8 cellular contexts compared by ENCODE assay signal in genomic region chr15:39920510-39921273, GRCh38. TPM values are rescaled to one million over a fixed set of nuclear protein-coding genes. Genes with fewer than 3 reads are reported as not detected.
DNase-seq lines count a peak whose midpoint lies in the region; ATAC-seq and TF ChIP-seq lines count a peak whose summit lies in the region.

No MANE protein-coding gene starts in this region.

- no peak for TF ChIP-seq CTCF in parathyroid adenoma (IDR thresholded peaks at IDR 0.05)
- no peak for TF ChIP-seq CTCF in tibial nerve (IDR thresholded peaks at IDR 0.05)

- DNase-seq in Daoy (ENCODE audit: low read depth) (peak; percentile 91), Right ventricle myocardium superior (peak; percentile 86), tibial nerve (ENCODE audit: low spot score in 2 of 2) (peak; percentile 54 to 61)
- DNase-seq in activated naive CD8-positive, alpha-beta T cell treated with anti-CD3 and anti-CD28 coated beads for 36 hours, result peak; percentile 88

- H3K4me1 Mint-ChIP-seq in activated naive CD8-positive, alpha-beta T cell treated with anti-CD3 and anti-CD28 coated beads for 36 hours, result peaks cover 26% of the 10 kb centered on the region

- H3K27me3 Mint-ChIP-seq in activated naive CD8-positive, alpha-beta T cell treated with anti-CD3 and anti-CD28 coated beads for 36 hours, result peaks cover 29% of the 10 kb centered on the region

- H3K36me3 ChIP-seq in parathyroid adenoma (ENCODE audit: control insufficient read depth, insufficient read depth, low read length) (no peaks in the 10 kb centered on the region), tibial nerve (no peaks in the 10 kb centered on the region)

- WGBS in tibial nerve, 2 donors, result 1 to 3% methylated on average over 34 to 47 of the region's 70 CpGs

- peak; percentile 47 to 69 for TF ChIP-seq POLR2A in tibial nerve (IDR thresholded peaks at IDR 0.05)

- H3K4me3 ChIP-seq in parathyroid adenoma (ENCODE audit: low read depth, low read length) (peak overlapping the region; percentile 73), tibial nerve (peak overlapping the region; percentile 52 to 76 (median 66))

- peak overlapping the region; percentile 75 for H3K27ac Mint-ChIP-seq in activated naive CD8-positive, alpha-beta T cell treated with anti-CD3 and anti-CD28 coated beads for 36 hours

- no peak for TF ChIP-seq RAD21 in Ishikawa (IDR thresholded peaks at IDR 0.05; ENCODE audit: low read depth)

- ATAC-seq in GM21619 (IDR thresholded peaks at IDR 0.05; ENCODE audit: unreplicated experiment), result peak; percentile 78
- peak; percentile 77 for ATAC-seq in SK-N-SH treated with all-trans-retinoic acid at 6 μM for 48 hours
- ATAC-seq in Right ventricle myocardium superior (ENCODE audit: poor library complexity), result peak; percentile 99

- H3K4me1 ChIP-seq in parathyroid adenoma (no peaks in the 10 kb centered on the region), tibial nerve (peaks cover 0 to 23% (median 0%) of the 10 kb centered on the region in 4 donors)

- peak overlapping the region; percentile 81 for H3K4me3 Mint-ChIP-seq in activated naive CD8-positive, alpha-beta T cell treated with anti-CD3 and anti-CD28 coated beads for 36 hours

- peak overlapping the region; percentile 92 for H2AFZ ChIP-seq in parathyroid adenoma

- H3K9me3 ChIP-seq in parathyroid adenoma (ENCODE audit: control insufficient read depth, low read length) (no peaks in the 10 kb centered on the region), tibial nerve (no peaks in the 10 kb centered on the region)

- H3K27me3 ChIP-seq in parathyroid adenoma (ENCODE audit: control insufficient read depth, insufficient read depth, low read length), result no peaks in the 10 kb centered on the region
- H3K27me3 ChIP-seq in tibial nerve, result no peaks in the 10 kb centered on the region

- peak overlapping the region; percentile 95 for H3K4me2 ChIP-seq in parathyroid adenoma (ENCODE audit: low read length)

- TF ChIP-seq EP300 in Ishikawa (IDR thresholded peaks at IDR 0.05; ENCODE audit: borderline replicate concordance) (no peak), tibial nerve (IDR thresholded peaks at IDR 0.05) (peak in 1 of 2 donors; percentile 81)

- H3K27ac ChIP-seq in parathyroid adenoma (peak overlapping the region; percentile 41), tibial nerve (peak overlapping the region; percentile 44 to 89 (median 79))

- peaks cover 5% of the 10 kb centered on the region for H3K9me3 Mint-ChIP-seq in activated naive CD8-positive, alpha-beta T cell treated with anti-CD3 and anti-CD28 coated beads for 36 hours

- H3K79me2 ChIP-seq in parathyroid adenoma, result no peaks in the 10 kb centered on the region

- intact Hi-C loops in Right ventricle myocardium superior (cut with DNase I), result no loop called here

- H3K36me3 Mint-ChIP-seq in activated naive CD8-positive, alpha-beta T cell treated with anti-CD3 and anti-CD28 coated beads for 36 hours, result peaks cover 7% of the 10 kb centered on the region

- H3K9ac ChIP-seq in parathyroid adenoma, result no peak overlapping the region

TF ChIP-seq in Ishikawa, 13 proteins besides CTCF, POLR2A, EP300 and RAD21:
- TF ChIP-seq TAF1 (IDR thresholded peaks at IDR 0.05; ENCODE audit: low read depth), result peak; percentile 39; the same call in 1 of the 2 replicates
- TF ChIP-seq FOXM1 (IDR thresholded peaks at IDR 0.05; ENCODE audit: borderline replicate concordance, low read depth), result no peak
- peak; percentile 49 for TF ChIP-seq NFIC (IDR thresholded peaks at IDR 0.05)
- peak; percentile 92 for TF ChIP-seq MAX (IDR thresholded peaks at IDR 0.05)
- peak; percentile 81 for TF ChIP-seq EGR1 (IDR thresholded peaks at IDR 0.05)
- peak; percentile 93 for TF ChIP-seq YY1 (IDR thresholded peaks at IDR 0.05; ENCODE audit: low read depth)
- no peak for TF ChIP-seq CEBPB (IDR thresholded peaks at IDR 0.05)
- TF ChIP-seq ZBTB7A (IDR thresholded peaks at IDR 0.05; ENCODE audit: low read depth), result peak; percentile 32; the same call in 1 of the 2 replicates
- TF ChIP-seq USF1 (IDR thresholded peaks at IDR 0.05), result peak; percentile 95

TF ChIP-seq in SK-N-SH treated with all-trans-retinoic acid at 6 μM for 48 hours, 23 proteins besides CTCF, POLR2A, EP300 and RAD21:
- TF ChIP-seq ZC3H10 (CRISPR knock-in tag; IDR thresholded peaks at IDR 0.05) (no peak), TSHZ2 (CRISPR knock-in tag; IDR thresholded peaks at IDR 0.05) (peak; percentile 34; the same call in 1 of the 2 replicates), ZNF8 (CRISPR knock-in tag; IDR thresholded peaks at IDR 0.05) (peak; percentile 15; the same call in 1 of the 2 replicates), ZNF565 (CRISPR knock-in tag; conservative IDR thresholded peaks at IDR 0.05; ENCODE audit: low read depth) (0 out of 2 replicates have a peak, but pooled peaks have one; percentile 39), SNAI2 (CRISPR knock-in tag; IDR thresholded peaks at IDR 0.05) (no peak), ARNTL (CRISPR knock-in tag; IDR thresholded peaks at IDR 0.05; ENCODE audit: borderline replicate concordance, low read depth) (0 out of 2 replicates have a peak, but pooled peaks have one; percentile 50), ZFP3 (CRISPR knock-in tag; IDR thresholded peaks at IDR 0.05) (0 out of 2 replicates have a peak, but pooled peaks have one; percentile 40)

RNA-seq across cellular contexts. Expression of gene GPR176, which starts 0.6 kb away (rescaled TPM):
- 29.5 and 32.4 TPM in 2 replicates for total RNA-seq in Daoy (2014; rRNA removed; shearing (Covaris generic))
- total RNA-seq in activated naive CD8-positive, alpha-beta T cell treated with anti-CD3 and anti-CD28 coated beads for 36 hours, result under 1 TPM in 1 of 2 experiments, not detected in 1; 0.12 TPM
- total RNA-seq in Right ventricle myocardium superior (1.4 TPM), tibial nerve (10 to 100 TPM in 2 of 4 donors, 1 to 10 TPM in 2; 2.4 to 18.6 (median 9.1) TPM)

RNA-seq across cellular contexts. Expression of gene EIF2AK4, which starts 13.2 kb away (rescaled TPM):
- total RNA-seq in Daoy (2014; rRNA removed; shearing (Covaris generic)), result 23.5 and 30.3 TPM in 2 replicates
- total RNA-seq in activated naive CD8-positive, alpha-beta T cell treated with anti-CD3 and anti-CD28 coated beads for 36 hours, result 10 to 100 TPM; 26.3 to 31.9 TPM
- total RNA-seq in Right ventricle myocardium superior (21.2 TPM), tibial nerve (10 to 100 TPM; 42.3 to 58.8 (median 54.1) TPM)

Comparison
In these comparisons a context has a peak if more than half of its experiments do, and no peak if none do; other contexts are left out.
1. Peak in every context shown above with its lines: DNase-seq, ATAC-seq, H3K4me3 ChIP-seq and H3K27ac ChIP-seq.